In genomic region chr1:204520834-204521709, GRCh38 we compare ENCODE assay signal across 8 cellular contexts. TPM values are rescaled to one million over a fixed set of nuclear protein-coding genes. Genes with fewer than 3 reads are reported as not detected.
DNase-seq lines count a peak whose midpoint lies in the region; FAIRE-seq and TF ChIP-seq lines count a peak whose summit lies in the region.

No MANE protein-coding gene starts in this region.

- no peak for DNase-seq in GM12891 (ENCODE audit: insufficient read length, low spot score)
- DNase-seq in GM23248, result peak; percentile 48
- peak; percentile 99 for DNase-seq in MM.1S
- DNase-seq in activated CD4-positive, alpha-beta memory T cell treated with anti-CD3 and anti-CD28 coated beads for 36 hours, result peak; percentile 71
- peak; percentile 19 for DNase-seq in fibroblast of the aortic adventitia (ENCODE audit: low read depth)
- no peak for DNase-seq in type B pancreatic cell (ENCODE audit: extremely low spot score, unreplicated experiment)
- no peak for DNase-seq in G401 (ENCODE audit: low spot score)
- no peak for DNase-seq in iPS-NIHi11 (ENCODE audit: low spot score)

- peak; percentile 23 for FAIRE-seq in GM12891 (lab: Jason Lieb, UNC)

- intact Hi-C loops in activated CD4-positive, alpha-beta memory T cell treated with anti-CD3 and anti-CD28 coated beads for 36 hours (cut with micrococcal nuclease), result loop anchor here (1.0 to 2.0 kb wide), 2 partner anchors 14 to 23 kb away; no protein-coding TSS in a partner anchor

- no peak overlapping the region for H3K4me2 ChIP-seq in GM23248 (ENCODE audit: unreplicated experiment)
- H3K4me2 ChIP-seq in MM.1S (ENCODE audit: low read depth, low read length), result peak overlapping the region; percentile 83

- H3K27me3 Mint-ChIP-seq in activated CD4-positive, alpha-beta memory T cell treated with anti-CD3 and anti-CD28 coated beads for 36 hours, result no peaks in the 10 kb centered on the region
- no peaks in the 10 kb centered on the region for H3K27me3 Mint-ChIP-seq in type B pancreatic cell

- H3K27me3 ChIP-seq in GM23248 (replicated peaks; ENCODE audit: insufficient read depth) (no peaks in the 10 kb centered on the region), MM.1S (replicated peaks; ENCODE audit: insufficient read depth, low read length) (no peaks in the 10 kb centered on the region)

- TF ChIP-seq CTCF in MM.1S (IDR thresholded peaks at IDR 0.05; ENCODE audit: low read length) (no peak), fibroblast of the aortic adventitia (IDR thresholded peaks at IDR 0.05; ENCODE audit: insufficient read depth, low read length) (no peak), type B pancreatic cell (conservative IDR thresholded peaks at IDR 0.05) (no peak)

- H3K27ac Mint-ChIP-seq in activated CD4-positive, alpha-beta memory T cell treated with anti-CD3 and anti-CD28 coated beads for 36 hours, result peak overlapping the region; percentile 69
- H3K27ac Mint-ChIP-seq in type B pancreatic cell, result peak overlapping the region; percentile 42

- H2AFZ ChIP-seq in GM23248, result no peak overlapping the region
- no peak overlapping the region for H2AFZ ChIP-seq in MM.1S (ENCODE audit: low read length)

- WGBS in GM23248 (ENCODE audit: low coverage in 1 of 2, low lambda C conversion rate in 2 of 2, missing lambda C conversion rate in 2 of 2), 2 experiments, result 58 to 59% methylated on average over 5 of the region's 5 CpGs

- H3K36me3 ChIP-seq in GM23248 (ENCODE audit: low read depth) (0 out of 2 replicates have a peak, but pooled peaks cover 5% of the 10 kb centered on the region), MM.1S (replicated peaks; ENCODE audit: insufficient read depth, low read length) (peaks cover 16% of the 10 kb centered on the region; the same call in 1 of the 2 replicates)

- H3K27ac ChIP-seq in GM23248 (peak overlapping the region; percentile 18; the same call in 1 of the 2 replicates), MM.1S (ENCODE audit: low read length) (peak overlapping the region; percentile 97)

- H4K20me1 ChIP-seq in GM23248 (ENCODE audit: insufficient read depth), result peaks cover 7% of the 10 kb centered on the region
- H4K20me1 ChIP-seq in MM.1S (ENCODE audit: insufficient read depth, low read length), result no peaks in the 10 kb centered on the region

- H3K79me2 ChIP-seq in GM23248 (ENCODE audit: insufficient read depth) (peaks cover 96% of the 10 kb centered on the region), MM.1S (ENCODE audit: low read length) (peaks cover 92% of the 10 kb centered on the region)

- H3K9me2 ChIP-seq in GM23248 (ENCODE audit: insufficient read depth) (no peaks in the 10 kb centered on the region), MM.1S (replicated peaks; ENCODE audit: insufficient read depth, low read length) (no peaks in the 10 kb centered on the region)

- peaks cover 50% of the 10 kb centered on the region for H3K36me3 Mint-ChIP-seq in activated CD4-positive, alpha-beta memory T cell treated with anti-CD3 and anti-CD28 coated beads for 36 hours
- H3K36me3 Mint-ChIP-seq in type B pancreatic cell, result peaks cover 33% of the 10 kb centered on the region

- H3K4me1 ChIP-seq in GM23248 (ENCODE audit: insufficient read depth) (peaks cover 13% of the 10 kb centered on the region), MM.1S (ENCODE audit: low read length) (peaks cover 48% of the 10 kb centered on the region)

- H3K4me3 ChIP-seq in GM23248, result no peak overlapping the region
- H3K4me3 ChIP-seq in MM.1S (ENCODE audit: low read length), result peak overlapping the region; percentile 13
- H3K4me3 ChIP-seq in fibroblast of the aortic adventitia (ENCODE audit: low read depth, low read length), result no peak overlapping the region

- peaks cover 58% of the 10 kb centered on the region for H3K4me1 Mint-ChIP-seq in activated CD4-positive, alpha-beta memory T cell treated with anti-CD3 and anti-CD28 coated beads for 36 hours (ENCODE audit: low read depth)
- peaks cover 31% of the 10 kb centered on the region for H3K4me1 Mint-ChIP-seq in type B pancreatic cell (ENCODE audit: unreplicated experiment)

- in situ Hi-C loops in GM23248 (cut with MboI) (no loop called here), G401 (cut with HindIII; ENCODE audit: low sequenced_read_pairs) (no loop called here)

- H3F3A ChIP-seq in GM23248 (ENCODE audit: insufficient read depth) (peaks cover 10% of the 10 kb centered on the region), MM.1S (ENCODE audit: insufficient read depth, low read length) (peaks cover 51% of the 10 kb centered on the region)

- POLR2A ChIA-PET in activated CD4-positive, alpha-beta memory T cell treated with anti-CD3 and anti-CD28 coated beads for 36 hours (lab: Charles Lee), result interaction anchor here (1.0 to 1.1 kb wide), 2 partner anchors 12 to 14 kb away, joined by 4 read pairs; no protein-coding TSS in a partner anchor

- TF ChIP-seq POLR2A in GM12891 (IDR thresholded peaks at IDR 0.05; ENCODE audit: low read depth, low read length), result no peak

- peaks cover 18% of the 10 kb centered on the region for H3K9me3 Mint-ChIP-seq in activated CD4-positive, alpha-beta memory T cell treated with anti-CD3 and anti-CD28 coated beads for 36 hours
- peaks cover 3% of the 10 kb centered on the region for H3K9me3 Mint-ChIP-seq in type B pancreatic cell

- H3K9ac ChIP-seq in GM23248 (no peak overlapping the region), MM.1S (ENCODE audit: low read length) (peak overlapping the region; percentile 76)

- peak overlapping the region; percentile 21 for H3K4me3 Mint-ChIP-seq in activated CD4-positive, alpha-beta memory T cell treated with anti-CD3 and anti-CD28 coated beads for 36 hours
- peak overlapping the region; percentile 34 for H3K4me3 Mint-ChIP-seq in type B pancreatic cell

- CTCF ChIA-PET in activated CD4-positive, alpha-beta memory T cell treated with anti-CD3 and anti-CD28 coated beads for 36 hours (lab: Charles Lee), result interaction anchor here (0.7 to 1.3 kb wide), 3 partner anchors 14 to 286 kb away, joined by 3 read pairs; no protein-coding TSS in a partner anchor

- H3K9me3 ChIP-seq in GM23248 (ENCODE audit: low read depth) (no peaks in the 10 kb centered on the region), MM.1S (replicated peaks; ENCODE audit: insufficient read depth, low read length) (no peaks in the 10 kb centered on the region)

TF ChIP-seq in GM12891, 5 proteins besides CTCF, POLR2A, EP300 and RAD21:
- TF ChIP-seq POU2F2 (IDR thresholded peaks at IDR 0.05; ENCODE audit: low read depth, low read length) (no peak), SPI1 (IDR thresholded peaks at IDR 0.05; ENCODE audit: low read depth, low read length) (no peak), TAF1 (IDR thresholded peaks at IDR 0.05; ENCODE audit: low read depth, low read length) (no peak), POLR2AphosphoS5 (IDR thresholded peaks at IDR 0.05; ENCODE audit: low read depth, low read length) (peak; percentile 55), PAX5 (IDR thresholded peaks at IDR 0.05; ENCODE audit: insufficient read depth, low read length, severe bottlenecking) (peak; percentile 6)
TF ChIP-seq in GM12891: peak in this region for 2.

RNA-seq across cellular contexts. Expression of gene MDM4, which starts 4.9 kb away (rescaled TPM):
- polyA plus RNA-seq in GM12891 (2012; ENCODE audit: low read depth, missing spikeins), result 7.0 TPM
- total RNA-seq in GM23248 (2014; rRNA removed; shearing (Covaris generic)), result 12.6 and 17.2 TPM in 2 replicates
- 9.6 and 11.7 TPM in 2 replicates for polyA plus RNA-seq in GM23248 (2016; fragmentation: Nextera tagmentation; extraction: Ambion mirVana)
- total RNA-seq in activated CD4-positive, alpha-beta memory T cell treated with anti-CD3 and anti-CD28 coated beads for 36 hours, result 10 to 100 TPM; 88.0 to 90.8 TPM
- total RNA-seq in fibroblast of the aortic adventitia (ENCODE audit: low replicate concordance) (55.1 and 107 TPM in 2 replicates), type B pancreatic cell (ENCODE audit: low replicate concordance) (70.0 and 101 TPM in 2 replicates)
- 6.1 and 7.7 TPM in 2 replicates for total RNA-seq in G401 (2014; rRNA removed; shearing (Covaris generic))

RNA-seq across cellular contexts. Expression of gene PIK3C2B, which starts 26.5 kb away (rescaled TPM):
- polyA plus RNA-seq in GM12891 (2012; ENCODE audit: low read depth, missing spikeins), result 6.4 TPM
- total RNA-seq in GM23248 (2014; rRNA removed; shearing (Covaris generic)), result 0.63 and 0.76 TPM in 2 replicates
- polyA plus RNA-seq in GM23248 (2016; fragmentation: Nextera tagmentation; extraction: Ambion mirVana), result 0.20 and 0.53 TPM in 2 replicates
- total RNA-seq in activated CD4-positive, alpha-beta memory T cell treated with anti-CD3 and anti-CD28 coated beads for 36 hours, result 10 to 100 TPM; 43.4 to 46.4 TPM
- 4.5 and 8.2 TPM in 2 replicates for total RNA-seq in fibroblast of the aortic adventitia (ENCODE audit: low replicate concordance)
- total RNA-seq in type B pancreatic cell (ENCODE audit: low replicate concordance), result 55.1 and 77.5 TPM in 2 replicates
- 22.1 and 23.6 TPM in 2 replicates for total RNA-seq in G401 (2014; rRNA removed; shearing (Covaris generic))

Comparison
In these comparisons a context has a peak if more than half of its experiments do, and no peak if none do; other contexts are left out.
1. DNase-seq: peak in GM23248 (single experiment), MM.1S (single experiment), activated CD4-positive, alpha-beta memory T cell treated with anti-CD3 and anti-CD28 coated beads for 36 hours (single experiment) and fibroblast of the aortic adventitia (single experiment); none in GM12891 (single experiment), type B pancreatic cell (single experiment), G401 (single experiment) and iPS-NIHi11 (single experiment).